Comparison of ENCODE assay signal across 2 cellular contexts in the genomic region with DNA sequence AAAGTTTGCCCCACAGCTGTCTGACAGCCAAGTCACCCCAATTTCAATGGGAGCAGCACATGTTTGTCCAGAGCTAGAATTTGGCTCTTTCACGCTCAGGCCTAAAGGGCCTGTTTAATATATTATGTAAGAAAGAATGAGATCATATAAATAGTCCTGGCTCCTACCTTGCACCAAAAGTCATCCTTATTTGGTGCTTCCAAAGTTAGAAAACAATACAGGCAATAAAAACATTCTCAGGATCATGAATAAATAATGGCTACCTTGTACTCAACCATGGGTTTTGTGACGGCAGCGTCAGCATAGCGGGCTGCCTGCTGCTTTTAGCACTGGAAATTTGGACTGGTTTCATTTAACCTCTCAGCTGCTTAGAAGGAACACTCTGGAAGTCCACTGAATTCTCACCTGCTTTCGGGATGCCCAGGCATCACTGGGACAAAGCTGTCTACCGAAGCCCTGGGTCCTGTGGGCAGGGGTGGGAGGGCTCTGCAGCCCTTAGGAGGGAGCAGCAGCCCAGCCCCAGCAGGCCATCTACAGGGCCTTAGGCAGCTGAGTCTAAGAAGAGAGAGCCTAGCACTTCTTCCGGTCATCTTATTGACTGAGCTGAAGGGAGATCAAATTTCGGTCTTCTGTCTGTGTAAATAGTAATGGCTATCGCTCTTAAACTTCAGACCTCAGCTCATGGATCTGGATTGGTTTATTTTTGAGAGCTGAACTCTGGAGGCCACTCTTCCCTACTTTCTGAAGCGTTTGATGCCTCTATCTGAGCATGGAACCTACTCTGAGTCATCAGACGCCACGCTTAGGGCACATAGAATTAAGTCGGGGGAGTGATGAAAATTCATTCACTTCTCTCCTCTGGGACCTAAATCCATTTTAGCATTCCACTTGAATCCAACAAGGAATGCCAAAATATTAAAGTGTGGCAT.
TF ChIP-seq lines count a peak whose summit lies in the region.

No MANE protein-coding gene starts in this region.

TF ChIP-seq in HepG2, 621 proteins besides CTCF, POLR2A, EP300 and RAD21 (continued from another document and continues in another):
- peak; percentile 93 for TF ChIP-seq SIX1 (CRISPR knock-in tag; IDR thresholded peaks at IDR 0.05; ENCODE audit: borderline replicate concordance)
- TF ChIP-seq NR2F6 (IDR thresholded peaks at IDR 0.05): no peak
- TF ChIP-seq NR2F6 (CRISPR knock-in tag; IDR thresholded peaks at IDR 0.05): no peak
- no peak for TF ChIP-seq ZMAT3 (CRISPR knock-in tag; conservative IDR thresholded peaks at IDR 0.05)
- no peak for TF ChIP-seq KLF13 (CRISPR knock-in tag; IDR thresholded peaks at IDR 0.05)
- no peak for TF ChIP-seq FLYWCH1 (CRISPR knock-in tag; IDR thresholded peaks at IDR 0.05)
- no peak for TF ChIP-seq ZNF678 (CRISPR knock-in tag; IDR thresholded peaks at IDR 0.05)
- TF ChIP-seq, protein P1, sequence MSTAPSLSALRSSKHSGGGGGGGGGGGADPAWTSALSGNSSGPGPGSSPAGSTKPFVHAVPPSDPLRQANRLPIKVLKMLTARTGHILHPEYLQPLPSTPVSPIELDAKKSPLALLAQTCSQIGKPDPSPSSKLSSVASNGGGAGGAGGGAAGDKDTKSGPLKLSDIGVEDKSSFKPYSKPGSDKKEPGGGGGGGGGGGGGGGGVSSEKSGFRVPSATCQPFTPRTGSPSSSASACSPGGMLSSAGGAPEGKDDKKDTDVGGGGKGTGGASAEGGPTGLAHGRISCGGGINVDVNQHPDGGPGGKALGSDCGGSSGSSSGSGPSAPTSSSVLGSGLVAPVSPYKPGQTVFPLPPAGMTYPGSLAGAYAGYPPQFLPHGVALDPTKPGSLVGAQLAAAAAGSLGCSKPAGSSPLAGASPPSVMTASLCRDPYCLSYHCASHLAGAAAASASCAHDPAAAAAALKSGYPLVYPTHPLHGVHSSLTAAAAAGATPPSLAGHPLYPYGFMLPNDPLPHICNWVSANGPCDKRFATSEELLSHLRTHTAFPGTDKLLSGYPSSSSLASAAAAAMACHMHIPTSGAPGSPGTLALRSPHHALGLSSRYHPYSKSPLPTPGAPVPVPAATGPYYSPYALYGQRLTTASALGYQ (CRISPR knock-in tag; IDR thresholded peaks at IDR 0.05): no peak
- no peak for TF ChIP-seq RBM39 (IDR thresholded peaks at IDR 0.05; ENCODE audit: low read depth, low read length, poor library complexity, severe bottlenecking)
- TF ChIP-seq, protein P2, sequence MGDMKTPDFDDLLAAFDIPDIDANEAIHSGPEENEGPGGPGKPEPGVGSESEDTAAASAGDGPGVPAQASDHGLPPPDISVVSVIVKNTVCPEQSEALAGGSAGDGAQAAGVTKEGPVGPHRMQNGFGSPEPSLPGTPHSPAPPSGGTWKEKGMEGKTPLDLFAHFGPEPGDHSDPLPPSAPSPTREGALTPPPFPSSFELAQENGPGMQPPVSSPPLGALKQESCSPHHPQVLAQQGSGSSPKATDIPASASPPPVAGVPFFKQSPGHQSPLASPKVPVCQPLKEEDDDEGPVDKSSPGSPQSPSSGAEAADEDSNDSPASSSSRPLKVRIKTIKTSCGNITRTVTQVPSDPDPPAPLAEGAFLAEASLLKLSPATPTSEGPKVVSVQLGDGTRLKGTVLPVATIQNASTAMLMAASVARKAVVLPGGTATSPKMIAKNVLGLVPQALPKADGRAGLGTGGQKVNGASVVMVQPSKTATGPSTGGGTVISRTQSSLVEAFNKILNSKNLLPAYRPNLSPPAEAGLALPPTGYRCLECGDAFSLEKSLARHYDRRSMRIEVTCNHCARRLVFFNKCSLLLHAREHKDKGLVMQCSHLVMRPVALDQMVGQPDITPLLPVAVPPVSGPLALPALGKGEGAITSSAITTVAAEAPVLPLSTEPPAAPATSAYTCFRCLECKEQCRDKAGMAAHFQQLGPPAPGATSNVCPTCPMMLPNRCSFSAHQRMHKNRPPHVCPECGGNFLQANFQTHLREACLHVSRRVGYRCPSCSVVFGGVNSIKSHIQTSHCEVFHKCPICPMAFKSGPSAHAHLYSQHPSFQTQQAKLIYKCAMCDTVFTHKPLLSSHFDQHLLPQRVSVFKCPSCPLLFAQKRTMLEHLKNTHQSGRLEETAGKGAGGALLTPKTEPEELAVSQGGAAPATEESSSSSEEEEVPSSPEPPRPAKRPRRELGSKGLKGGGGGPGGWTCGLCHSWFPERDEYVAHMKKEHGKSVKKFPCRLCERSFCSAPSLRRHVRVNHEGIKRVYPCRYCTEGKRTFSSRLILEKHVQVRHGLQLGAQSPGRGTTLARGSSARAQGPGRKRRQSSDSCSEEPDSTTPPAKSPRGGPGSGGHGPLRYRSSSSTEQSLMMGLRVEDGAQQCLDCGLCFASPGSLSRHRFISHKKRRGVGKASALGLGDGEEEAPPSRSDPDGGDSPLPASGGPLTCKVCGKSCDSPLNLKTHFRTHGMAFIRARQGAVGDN (CRISPR knock-in tag; IDR thresholded peaks at IDR 0.05): peak; percentile 29; the same call in 1 of the 2 replicates
- peak; percentile 37; the same call in 1 of the 2 replicates for TF ChIP-seq ETV5 (CRISPR knock-in tag; IDR thresholded peaks at IDR 0.05; ENCODE audit: borderline replicate concordance)
- 0 out of 2 replicates have a peak, but pooled peaks have one; percentile 18 for TF ChIP-seq RARA (CRISPR knock-in tag; IDR thresholded peaks at IDR 0.05)
- 0 out of 2 replicates have a peak, but pooled peaks have one; percentile 7 for TF ChIP-seq FOXA3 (CRISPR knock-in tag; IDR thresholded peaks at IDR 0.05)
- no peak for TF ChIP-seq ZFP62 (CRISPR knock-in tag; IDR thresholded peaks at IDR 0.05)
- no peak for TF ChIP-seq ZNF598 (CRISPR knock-in tag; IDR thresholded peaks at IDR 0.05; ENCODE audit: borderline replicate concordance)
- TF ChIP-seq SUZ12 (IDR thresholded peaks at IDR 0.05; ENCODE audit: low read depth, low read length): no peak
- no peak for TF ChIP-seq ZNF552 (CRISPR knock-in tag; IDR thresholded peaks at IDR 0.05; ENCODE audit: borderline replicate concordance)

TF ChIP-seq in SK-N-SH treated with all-trans-retinoic acid at 6 μM for 48 hours, 23 proteins besides CTCF, POLR2A, EP300 and RAD21 (continued from another document):
- TF ChIP-seq, protein P3, sequence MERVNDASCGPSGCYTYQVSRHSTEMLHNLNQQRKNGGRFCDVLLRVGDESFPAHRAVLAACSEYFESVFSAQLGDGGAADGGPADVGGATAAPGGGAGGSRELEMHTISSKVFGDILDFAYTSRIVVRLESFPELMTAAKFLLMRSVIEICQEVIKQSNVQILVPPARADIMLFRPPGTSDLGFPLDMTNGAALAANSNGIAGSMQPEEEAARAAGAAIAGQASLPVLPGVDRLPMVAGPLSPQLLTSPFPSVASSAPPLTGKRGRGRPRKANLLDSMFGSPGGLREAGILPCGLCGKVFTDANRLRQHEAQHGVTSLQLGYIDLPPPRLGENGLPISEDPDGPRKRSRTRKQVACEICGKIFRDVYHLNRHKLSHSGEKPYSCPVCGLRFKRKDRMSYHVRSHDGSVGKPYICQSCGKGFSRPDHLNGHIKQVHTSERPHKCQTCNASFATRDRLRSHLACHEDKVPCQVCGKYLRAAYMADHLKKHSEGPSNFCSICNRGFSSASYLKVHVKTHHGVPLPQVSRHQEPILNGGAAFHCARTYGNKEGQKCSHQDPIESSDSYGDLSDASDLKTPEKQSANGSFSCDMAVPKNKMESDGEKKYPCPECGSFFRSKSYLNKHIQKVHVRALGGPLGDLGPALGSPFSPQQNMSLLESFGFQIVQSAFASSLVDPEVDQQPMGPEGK (CRISPR knock-in tag; IDR thresholded peaks at IDR 0.05; ENCODE audit: borderline replicate concordance): no peak
- TF ChIP-seq ZNF565 (CRISPR knock-in tag; conservative IDR thresholded peaks at IDR 0.05; ENCODE audit: low read depth): no peak
- TF ChIP-seq, protein P4, sequence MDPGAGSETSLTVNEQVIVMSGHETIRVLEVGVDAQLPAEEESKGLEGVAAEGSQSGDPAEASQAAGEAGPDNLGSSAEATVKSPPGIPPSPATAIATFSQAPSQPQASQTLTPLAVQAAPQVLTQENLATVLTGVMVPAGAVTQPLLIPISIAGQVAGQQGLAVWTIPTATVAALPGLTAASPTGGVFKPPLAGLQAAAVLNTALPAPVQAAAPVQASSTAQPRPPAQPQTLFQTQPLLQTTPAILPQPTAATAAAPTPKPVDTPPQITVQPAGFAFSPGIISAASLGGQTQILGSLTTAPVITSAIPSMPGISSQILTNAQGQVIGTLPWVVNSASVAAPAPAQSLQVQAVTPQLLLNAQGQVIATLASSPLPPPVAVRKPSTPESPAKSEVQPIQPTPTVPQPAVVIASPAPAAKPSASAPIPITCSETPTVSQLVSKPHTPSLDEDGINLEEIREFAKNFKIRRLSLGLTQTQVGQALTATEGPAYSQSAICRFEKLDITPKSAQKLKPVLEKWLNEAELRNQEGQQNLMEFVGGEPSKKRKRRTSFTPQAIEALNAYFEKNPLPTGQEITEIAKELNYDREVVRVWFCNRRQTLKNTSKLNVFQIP (CRISPR knock-in tag; IDR thresholded peaks at IDR 0.05; ENCODE audit: borderline replicate concordance, low read depth): no peak
- no peak for TF ChIP-seq ZFP3 (CRISPR knock-in tag; IDR thresholded peaks at IDR 0.05)
- TF ChIP-seq, protein P5, sequence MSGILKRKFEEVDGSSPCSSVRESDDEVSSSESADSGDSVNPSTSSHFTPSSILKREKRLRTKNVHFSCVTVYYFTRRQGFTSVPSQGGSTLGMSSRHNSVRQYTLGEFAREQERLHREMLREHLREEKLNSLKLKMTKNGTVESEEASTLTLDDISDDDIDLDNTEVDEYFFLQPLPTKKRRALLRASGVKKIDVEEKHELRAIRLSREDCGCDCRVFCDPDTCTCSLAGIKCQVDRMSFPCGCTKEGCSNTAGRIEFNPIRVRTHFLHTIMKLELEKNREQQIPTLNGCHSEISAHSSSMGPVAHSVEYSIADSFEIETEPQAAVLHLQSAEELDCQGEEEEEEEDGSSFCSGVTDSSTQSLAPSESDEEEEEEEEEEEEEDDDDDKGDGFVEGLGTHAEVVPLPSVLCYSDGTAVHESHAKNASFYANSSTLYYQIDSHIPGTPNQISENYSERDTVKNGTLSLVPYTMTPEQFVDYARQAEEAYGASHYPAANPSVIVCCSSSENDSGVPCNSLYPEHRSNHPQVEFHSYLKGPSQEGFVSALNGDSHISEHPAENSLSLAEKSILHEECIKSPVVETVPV (CRISPR knock-in tag; IDR thresholded peaks at IDR 0.05): no peak
- no peak for TF ChIP-seq TOX (CRISPR knock-in tag; IDR thresholded peaks at IDR 0.05; ENCODE audit: borderline replicate concordance)
- TF ChIP-seq ZNF8 (CRISPR knock-in tag; IDR thresholded peaks at IDR 0.05): no peak
- TF ChIP-seq OSR1 (CRISPR knock-in tag; IDR thresholded peaks at IDR 0.05): no peak
